ENCODE assay signal across 8 cellular contexts in genomic region chr17:63446981-63447687, GRCh38. TPM values are rescaled to one million over a fixed set of nuclear protein-coding genes. Genes with fewer than 3 reads are reported as not detected.
DNase-seq lines count a peak whose midpoint lies in the region; ATAC-seq and TF ChIP-seq lines count a peak whose summit lies in the region.

No MANE protein-coding gene starts in this region.

- no peak for TF ChIP-seq EP300 in upper lobe of left lung (IDR thresholded peaks at IDR 0.05)

- H3K27me3 ChIP-seq in effector memory CD4-positive, alpha-beta T cell (replicated peaks; ENCODE audit: control insufficient read depth, insufficient read depth, low read length, poor library complexity, severe bottlenecking), result no peaks in the 10 kb centered on the region
- no peaks in the 10 kb centered on the region for H3K27me3 ChIP-seq in naive thymus-derived CD4-positive, alpha-beta T cell (ENCODE audit: control insufficient read depth in 2 of 2, insufficient read depth in 2 of 2, low read length in 2 of 2)
- no peaks in the 10 kb centered on the region for H3K27me3 ChIP-seq in upper lobe of left lung

- H3K27ac Mint-ChIP-seq in naive thymus-derived CD4-positive, alpha-beta T cell, result peak overlapping the region; percentile 33 to 84 (median 64)

- H3K9me3 ChIP-seq in effector memory CD4-positive, alpha-beta T cell (ENCODE audit: control insufficient read depth, low read length), result no peaks in the 10 kb centered on the region
- no peaks in the 10 kb centered on the region for H3K9me3 ChIP-seq in naive thymus-derived CD4-positive, alpha-beta T cell (ENCODE audit: control insufficient read depth in 2 of 3, low read length in 3 of 3)
- no peaks in the 10 kb centered on the region for H3K9me3 ChIP-seq in upper lobe of left lung

- no peaks in the 10 kb centered on the region for H3K36me3 ChIP-seq in effector memory CD4-positive, alpha-beta T cell (ENCODE audit: control insufficient read depth, insufficient read depth, low read length)
- no peaks in the 10 kb centered on the region for H3K36me3 ChIP-seq in naive thymus-derived CD4-positive, alpha-beta T cell (ENCODE audit: control insufficient read depth in 2 of 3, insufficient read depth in 3 of 3, low read length in 3 of 3)
- H3K36me3 ChIP-seq in upper lobe of left lung, result no peaks in the 10 kb centered on the region

- peak; percentile 81 for DNase-seq in NCI-H1436 (lab: John Stamatoyannopoulos, UW)
- DNase-seq in activated CD4-positive, alpha-beta T cell treated with anti-CD3 and anti-CD28 coated beads, Interleukin-2, amount 50 U/mL, for 1 hour, result peak; percentile 37
- DNase-seq in effector memory CD4-positive, alpha-beta T cell, result peak; percentile 39 to 58 (median 48)
- peak in 8 of 9 donors; percentile 19 to 46 (median 35) for DNase-seq in naive thymus-derived CD4-positive, alpha-beta T cell
- DNase-seq in upper lobe of left lung, result peak in 1 of 2 donors; percentile 41
- no peak for DNase-seq in middle frontal gyrus (ENCODE audit: extremely low spot score, low spot score)

- POLR2A ChIA-PET in naive thymus-derived CD4-positive, alpha-beta T cell (lab: Charles Lee), result interaction anchor here (0.5 to 1.1 kb wide), 5 partner anchors 15 to 259 kb away, joined by 3 to 4 read pairs (median 3); no protein-coding TSS in a partner anchor

- H3K27me3 Mint-ChIP-seq in naive thymus-derived CD4-positive, alpha-beta T cell, result peaks cover 0 to 32% (median 0%) of the 10 kb centered on the region in 5 donors

- H3K4me1 Mint-ChIP-seq in naive thymus-derived CD4-positive, alpha-beta T cell, result peaks cover 11 to 34% (median 20%) of the 10 kb centered on the region in 7 donors

- peak overlapping the region; percentile 99 for H3K27ac ChIP-seq in 22Rv1
- peak overlapping the region; percentile 99 for H3K27ac ChIP-seq in effector memory CD4-positive, alpha-beta T cell (ENCODE audit: insufficient read depth, low read length, poor library complexity, severe bottlenecking)
- peak overlapping the region; percentile 67 for H3K27ac ChIP-seq in naive thymus-derived CD4-positive, alpha-beta T cell (ENCODE audit: low read depth, low read length)
- H3K27ac ChIP-seq in upper lobe of left lung, result peak overlapping the region; percentile 88 to 97 (median 96)

- 30 to 32% methylated on average over 14 to 29 of the region's 29 CpGs for WGBS in upper lobe of left lung, 2 donors

- peak overlapping the region; percentile 58 to 87 (median 79) for H3K4me3 Mint-ChIP-seq in naive thymus-derived CD4-positive, alpha-beta T cell

- CTCF ChIA-PET in naive thymus-derived CD4-positive, alpha-beta T cell (lab: Charles Lee), result interaction anchor here (0.7 to 1.2 kb wide), 3 partner anchors 20 to 402 kb away, joined by 3 to 5 read pairs (median 4); no protein-coding TSS in a partner anchor

- H3K36me3 Mint-ChIP-seq in naive thymus-derived CD4-positive, alpha-beta T cell, result peaks cover 0 to 7% (median 0%) of the 10 kb centered on the region in 5 donors

- no peaks in the 10 kb centered on the region for H3K9me3 Mint-ChIP-seq in naive thymus-derived CD4-positive, alpha-beta T cell

- peak overlapping the region; percentile 63 for H3K4me3 ChIP-seq in effector memory CD4-positive, alpha-beta T cell (ENCODE audit: insufficient read depth, low read depth, low read length, poor library complexity, severe bottlenecking)
- H3K4me3 ChIP-seq in naive thymus-derived CD4-positive, alpha-beta T cell (ENCODE audit: low read length), result peak overlapping the region; percentile 61
- H3K4me3 ChIP-seq in upper lobe of left lung, result peak overlapping the region; percentile 31 to 88 (median 76)

- no peak; the same call in none of the 2 replicates for TF ChIP-seq CTCF in 22Rv1 (IDR thresholded peaks at IDR 0.05)
- no peak for TF ChIP-seq CTCF in upper lobe of left lung (IDR thresholded peaks at IDR 0.05)

- peaks cover 18% of the 10 kb centered on the region for H3K4me1 ChIP-seq in effector memory CD4-positive, alpha-beta T cell (ENCODE audit: control insufficient read depth, insufficient read depth, low read length, poor library complexity, severe bottlenecking)
- H3K4me1 ChIP-seq in naive thymus-derived CD4-positive, alpha-beta T cell (ENCODE audit: control insufficient read depth in 2 of 2, insufficient read depth in 2 of 2, low read length in 2 of 2), result peaks cover 9 to 11% of the 10 kb centered on the region in 2 donors
- peaks cover 43 to 74% (median 45%) of the 10 kb centered on the region in 4 donors for H3K4me1 ChIP-seq in upper lobe of left lung

- ATAC-seq in GM21390 (IDR thresholded peaks at IDR 0.05; ENCODE audit: unreplicated experiment) (peak; percentile 18), upper lobe of left lung (ENCODE audit: low FRiP score in 2 of 2) (peak; percentile 51 to 57)
- peak; percentile 19 for ATAC-seq in naive thymus-derived CD4-positive, alpha-beta T cell

- TF ChIP-seq POLR2A in upper lobe of left lung (IDR thresholded peaks at IDR 0.05), result no peak

- intact Hi-C loops in naive thymus-derived CD4-positive, alpha-beta T cell (cut with micrococcal nuclease), result loop anchor here (1.0 to 10.0 kb wide), 10 partner anchors 22 to 395 kb away; partner anchors contain the start of genes DCAF7 (in 2 of the 2), ACE (in 1 of the 2), CCDC47 (in 1 of the 2) and DDX42 (in 1 of the 2)

RNA-seq across cellular contexts. Expression of gene CYB561, which starts 1.0 kb away (rescaled TPM):
- 10 to 100 TPM in 3 of 5 experiments, 1 to 10 TPM in 2; 5.0 to 20.4 (median 11.0) TPM for total RNA-seq in naive thymus-derived CD4-positive, alpha-beta T cell
- polyA plus RNA-seq in naive thymus-derived CD4-positive, alpha-beta T cell, result 1 to 10 TPM; 1.9 to 3.0 TPM
- total RNA-seq in upper lobe of left lung, result 100 to 1,000 TPM in 1 of 6 donors, 10 to 100 TPM in 5; 53.7 to 124 (median 64.4) TPM

RNA-seq across cellular contexts. Expression of gene ACE, which starts 29.7 kb away (rescaled TPM):
- total RNA-seq in naive thymus-derived CD4-positive, alpha-beta T cell, result 10 to 100 TPM in 1 of 5 experiments, 1 to 10 TPM in 2, under 1 TPM in 2; 0.73 to 14.4 (median 2.3) TPM
- polyA plus RNA-seq in naive thymus-derived CD4-positive, alpha-beta T cell, result not detected
- total RNA-seq in upper lobe of left lung, result 10 to 100 TPM; 21.1 to 90.6 (median 65.1) TPM
